In the genomic region with DNA sequence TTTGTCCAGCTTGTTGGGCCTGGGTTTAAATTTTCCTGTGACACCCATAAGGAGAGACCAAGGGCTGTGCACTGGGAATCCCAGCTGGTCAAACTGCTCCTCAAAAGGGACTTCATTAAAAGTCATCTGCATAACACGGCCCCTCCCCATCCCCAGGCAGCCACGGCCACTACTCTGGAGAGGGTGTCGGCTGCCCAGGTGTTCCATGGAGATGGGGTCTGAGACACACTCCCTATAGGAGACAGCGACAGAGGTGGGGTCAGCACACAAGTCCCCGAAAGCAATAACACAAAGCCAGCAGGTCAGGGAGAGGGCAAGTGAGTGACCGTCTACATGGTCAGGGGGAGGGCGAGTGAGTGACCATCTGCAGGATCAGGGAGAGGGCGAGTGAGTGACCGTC, we compare ENCODE assay signal across 22 cellular contexts.
A peak's percentile ranks its signal among the peaks of the same experiment; 100 is the strongest.
DNase-seq lines count a peak whose midpoint lies in the region; ATAC-seq and TF ChIP-seq lines count a peak whose summit lies in the region.
"Had no signal": no experiment of that assay in that cellular context is flagged by ENCODE, and none has a peak within 500 bp of the region (broad histone marks: within the 10 kb centered on the region; RNA-seq: fewer than 3 reads in every experiment).

No MANE protein-coding gene starts in this region.

- no peak overlapping the region for H3K9ac ChIP-seq in endodermal cell (ENCODE audit: extremely low read depth, low read length, poor library complexity, severe bottlenecking)

- H3K4me1 ChIP-seq in left ventricle myocardium inferior (no peaks in the 10 kb centered on the region), endodermal cell (ENCODE audit: control insufficient read depth, insufficient read depth, low read length) (no peaks in the 10 kb centered on the region), vagina (no peaks in the 10 kb centered on the region)
- H3K4me1 ChIP-seq: BE2C had no signal

- ATAC-seq in Right ventricle myocardium superior (ENCODE audit: poor library complexity) = no peak
- no peak for ATAC-seq in GM18868 (IDR thresholded peaks at IDR 0.05; ENCODE audit: unreplicated experiment)
- ATAC-seq: HCT116, SK-N-SH treated with all-trans-retinoic acid at 6 μM for 48 hours had no signal

- H3K4me3 ChIP-seq in left ventricle myocardium inferior = no peak overlapping the region
- no peak overlapping the region for H3K4me3 ChIP-seq in endodermal cell (ENCODE audit: low read length)
- no peak overlapping the region for H3K4me3 ChIP-seq in vagina
- H3K4me3 ChIP-seq: SJCRH30 had no signal

- H3K36me3 ChIP-seq in left ventricle myocardium inferior = no peaks in the 10 kb centered on the region
- no peaks in the 10 kb centered on the region for H3K36me3 ChIP-seq in endodermal cell (ENCODE audit: control insufficient read depth, insufficient read depth, low read length)
- H3K36me3 ChIP-seq in vagina = no peaks in the 10 kb centered on the region
- H3K36me3 ChIP-seq: BE2C, SJCRH30 had no signal

- TF ChIP-seq CTCF in left ventricle myocardium inferior (IDR thresholded peaks at IDR 0.05; ENCODE audit: borderline replicate concordance) = no peak
- TF ChIP-seq CTCF in endodermal cell (conservative IDR thresholded peaks at IDR 0.05) = no peak
- TF ChIP-seq CTCF in vagina (IDR thresholded peaks at IDR 0.05) = no peak

- no peaks in the 10 kb centered on the region for H3K9me3 Mint-ChIP-seq in endodermal cell

- H3K27me3 ChIP-seq in left ventricle myocardium inferior (ENCODE audit: low read depth) = peaks cover 22% of the 10 kb centered on the region
- H3K27me3 ChIP-seq in endodermal cell (ENCODE audit: control insufficient read depth, insufficient read depth, low read length, poor library complexity, severe bottlenecking) = no peaks in the 10 kb centered on the region
- no peaks in the 10 kb centered on the region for H3K27me3 ChIP-seq in vagina
- H3K27me3 ChIP-seq: BE2C, SJCRH30 had no signal

- no peak for TF ChIP-seq POLR2A in vagina (IDR thresholded peaks at IDR 0.05)

- DNase-seq in Right ventricle myocardium superior (peak; percentile 24), left ventricle myocardium inferior (no peak), endodermal cell (peak; percentile 33), posterior vena cava (ENCODE audit: low spot score) (peak; percentile 70), NCI-H2171 treated with DMSO at 0.1 percent for 48 hours (lab: John Stamatoyannopoulos, UW) (no peak), vagina (ENCODE audit: extremely low spot score in 2 of 2) (no peak)
- DNase-seq: BE2C; CD4-positive, CD25-positive, alpha-beta regulatory T cell; GOT3; Karpas-422; NCI-H1092; NCI-H1417 treated with DMSO at 0.1 percent for 48 hours; NCI-H1694 treated with DMSO at 0.1 percent for 48 hours; NCI-H2081; NCI-H524 treated with DMSO at 0.1 percent for 48 hours; NCI-H774; SJCRH30 had no signal

- 85 to 92% methylated on average over 9 of the region's 9 CpGs for WGBS in endodermal cell (ENCODE audit: insufficient coverage in 1 of 2, insufficient read length in 1 of 2), 2 experiments

- no peaks in the 10 kb centered on the region for H3K36me3 Mint-ChIP-seq in endodermal cell (ENCODE audit: low read depth)
- H3K36me3 Mint-ChIP-seq: CD4-positive, CD25-positive, alpha-beta regulatory T cell had no signal

- H3K27ac Mint-ChIP-seq in endodermal cell = no peak overlapping the region
- H3K27ac Mint-ChIP-seq: CD4-positive, CD25-positive, alpha-beta regulatory T cell had no signal

- intact Hi-C loops in Right ventricle myocardium superior (cut with DNase I) = no loop called here
- intact Hi-C loops in left ventricle myocardium inferior (cut with micrococcal nuclease) = no loop called here
- intact Hi-C loops in posterior vena cava (cut with DNase I) = no loop called here
- intact Hi-C loops in vagina (cut with DNase I) = no loop called here

- H3K4me1 Mint-ChIP-seq in endodermal cell = no peaks in the 10 kb centered on the region

- no peak overlapping the region for H3K4me3 Mint-ChIP-seq in endodermal cell
- H3K4me3 Mint-ChIP-seq: CD4-positive, CD25-positive, alpha-beta regulatory T cell had no signal

- H3K27ac ChIP-seq in left ventricle myocardium inferior (replicated peaks) (no peak overlapping the region), endodermal cell (ENCODE audit: low read depth, low read length) (no peak overlapping the region), vagina (no peak overlapping the region)
- H3K27ac ChIP-seq: 22Rv1, HL-60 had no signal

- H3K27me3 Mint-ChIP-seq in endodermal cell (ENCODE audit: insufficient read depth) = no peaks in the 10 kb centered on the region
- H3K27me3 Mint-ChIP-seq: CD4-positive, CD25-positive, alpha-beta regulatory T cell had no signal

- H3K9me3 ChIP-seq in left ventricle myocardium inferior (replicated peaks) (no peaks in the 10 kb centered on the region), endodermal cell (ENCODE audit: control insufficient read depth, low read length) (no peaks in the 10 kb centered on the region), vagina (no peaks in the 10 kb centered on the region)
- H3K9me3 ChIP-seq: BE2C, SJCRH30 had no signal

Comparison
In these comparisons a context has a peak if more than half of its experiments do, and no peak if none do; other contexts are left out.
1. DNase-seq: peak in Right ventricle myocardium superior (single experiment), endodermal cell (single experiment) and posterior vena cava (single experiment); none in left ventricle myocardium inferior (single experiment), NCI-H2171 treated with DMSO at 0.1 percent for 48 hours (single experiment) and vagina (0 of 2).